ENCODE assay signal across 17 cellular contexts in the genomic region with DNA sequence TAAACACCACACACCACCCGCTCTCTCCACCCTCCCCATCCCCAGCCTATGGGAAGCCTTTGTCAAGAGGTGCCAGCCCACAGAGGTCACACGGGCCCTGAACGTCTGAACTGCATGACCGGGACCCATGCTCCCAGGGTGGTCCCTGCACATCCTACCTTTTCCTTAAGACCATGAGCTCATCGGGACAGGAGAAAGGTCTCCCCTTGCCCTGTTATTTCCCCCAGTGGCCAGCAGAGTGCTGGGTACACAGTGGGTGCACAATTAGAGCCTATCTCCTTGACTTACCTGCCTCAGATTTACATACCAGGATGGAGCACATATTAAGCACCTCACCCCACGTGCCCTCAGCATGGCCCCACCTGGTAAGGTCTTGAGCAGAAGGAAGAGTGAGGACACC. TPM values are rescaled to one million over a fixed set of nuclear protein-coding genes. Genes with fewer than 3 reads are reported as not detected.
DNase-seq lines count a peak whose midpoint lies in the region; ATAC-seq and TF ChIP-seq lines count a peak whose summit lies in the region.
"Had no signal": no experiment of that assay in that cellular context is flagged by ENCODE, and none has a peak within 500 bp of the region (broad histone marks: within the 10 kb centered on the region; RNA-seq: fewer than 3 reads in every experiment).

No MANE protein-coding gene starts in this region.

- H3K9me3 ChIP-seq in Karpas-422 (ENCODE audit: low read length) = no peaks in the 10 kb centered on the region
- H3K9me3 ChIP-seq in upper lobe of right lung = no peaks in the 10 kb centered on the region
- no peaks in the 10 kb centered on the region for H3K9me3 ChIP-seq in transverse colon
- H3K9me3 ChIP-seq: A549, Caco-2 had no signal

- no peak for TF ChIP-seq EP300 in transverse colon (IDR thresholded peaks at IDR 0.05; ENCODE audit: low read depth)

- intact Hi-C loops in upper lobe of right lung (cut with DNase I) (no loop called here), transverse colon (cut with DNase I; ENCODE audit: low total_unique reads) (no loop called here)

- H3K36me3 ChIP-seq in GM06990 (ENCODE audit: control insufficient read depth, insufficient read depth, low read length) = no peaks in the 10 kb centered on the region
- no peaks in the 10 kb centered on the region for H3K36me3 ChIP-seq in Karpas-422 (ENCODE audit: insufficient read depth, low read length)
- no peaks in the 10 kb centered on the region for H3K36me3 ChIP-seq in upper lobe of right lung
- H3K36me3 ChIP-seq in transverse colon = no peaks in the 10 kb centered on the region

- H2AFZ ChIP-seq in Karpas-422 (ENCODE audit: low read length) = no peak overlapping the region

- H3K4me3 ChIP-seq in GM06990 (replicated peaks; ENCODE audit: low read depth, low read length) (no peak overlapping the region), Karpas-422 (ENCODE audit: low read length) (no peak overlapping the region), upper lobe of right lung (no peak overlapping the region), transverse colon (no peak overlapping the region)
- H3K4me3 ChIP-seq: A549, GM12878 had no signal

- H4K20me1 ChIP-seq in Karpas-422 (ENCODE audit: insufficient read depth, low read depth, low read length) = peaks cover 3% of the 10 kb centered on the region; the same call in 1 of the 2 replicates

- DNase-seq in GM06990 (ENCODE audit: extremely low read depth, insufficient read length) (no peak), Karpas-422 (peak; percentile 37), upper lobe of right lung (peak; percentile 41), MV-4-11 (lab: John Stamatoyannopoulos, UW) (no peak), transverse colon (no peak)
- DNase-seq: Caco-2; CD8-positive, alpha-beta memory T cell; DMS53; GOT3; HCEC 1CT; Kasumi-1 had no signal

- H3K27me3 ChIP-seq in GM06990 (replicated peaks; ENCODE audit: control insufficient read depth, insufficient read depth, low read length) (peaks cover 4% of the 10 kb centered on the region), Karpas-422 (ENCODE audit: low read length) (no peaks in the 10 kb centered on the region), upper lobe of right lung (peaks cover 57% of the 10 kb centered on the region), transverse colon (peaks cover 62% of the 10 kb centered on the region)

- 50 to 83% methylated on average over 1 to 6 of the region's 6 CpGs for WGBS in transverse colon (ENCODE audit: low coverage in 1 of 2), 2 donors

- ATAC-seq in upper lobe of right lung = no peak
- no peak for ATAC-seq in HG02678 (IDR thresholded peaks at IDR 0.05; ENCODE audit: unreplicated experiment)
- ATAC-seq: GM12878 had no signal

- TF ChIP-seq CTCF in GM06990 (IDR thresholded peaks at IDR 0.05; ENCODE audit: insufficient read depth, low read length, poor library complexity, severe bottlenecking) (peak; percentile 16), GM12873 (IDR thresholded peaks at IDR 0.05; ENCODE audit: insufficient read depth, low read depth, low read length, missing control alignments) (peak; percentile 23), upper lobe of right lung (IDR thresholded peaks at IDR 0.05) (no peak), transverse colon (IDR thresholded peaks at IDR 0.05) (no peak)

- no peaks in the 10 kb centered on the region for H3K9me2 ChIP-seq in Karpas-422 (replicated peaks; ENCODE audit: insufficient read depth, low read length)

- no peak overlapping the region for H3K9ac ChIP-seq in Karpas-422 (ENCODE audit: low read length)

- H3K4me1 ChIP-seq in Karpas-422 (ENCODE audit: low read length) = no peaks in the 10 kb centered on the region
- H3K4me1 ChIP-seq in upper lobe of right lung = peaks cover 9% of the 10 kb centered on the region
- H3K4me1 ChIP-seq in transverse colon = peaks cover 6 to 12% (median 8%) of the 10 kb centered on the region in 4 donors
- H3K4me1 ChIP-seq: A549 had no signal

- no peak for TF ChIP-seq POLR2A in transverse colon (IDR thresholded peaks at IDR 0.05)

- H3K27ac ChIP-seq in Karpas-422 (ENCODE audit: low read length) (no peak overlapping the region), upper lobe of right lung (no peak overlapping the region), transverse colon (no peak overlapping the region)
- H3K27ac ChIP-seq: A549 had no signal

- in situ Hi-C loops in transverse colon (cut with MboI; ENCODE audit: low pct_ligation_motif_present in 1 of 4, low pct_unique_long_range_greater_than_20kb in 1 of 4, low sequenced_read_pairs in 3 of 4) = no loop called here

- H3K4me2 ChIP-seq in Karpas-422 (ENCODE audit: low read depth, low read length, poor library complexity, severe bottlenecking) = no peak overlapping the region
- H3K4me2 ChIP-seq: A549 had no signal

- no peaks in the 10 kb centered on the region for H3K79me2 ChIP-seq in Karpas-422 (ENCODE audit: low read length)

RNA-seq across cellular contexts. Expression of gene ACTA1, which starts 30.9 kb away (rescaled TPM):
- not detected in 2 replicates for total RNA-seq in Karpas-422 (2014; rRNA removed; shearing (Covaris generic); ENCODE audit: low replicate concordance)
- total RNA-seq in upper lobe of right lung = not detected
- total RNA-seq in transverse colon = 10 to 100 TPM in 1 of 4 donors, under 1 TPM in 1, not detected in 2; 0.95 to 17.5 TPM
- total RNA-seq: CD8-positive, alpha-beta memory T cell; Daoy; GM12878; HT1080 had no signal

Comparison
In these comparisons a context has a peak if more than half of its experiments do, and no peak if none do; other contexts are left out.
1. DNase-seq: peak in Karpas-422 (single experiment) and upper lobe of right lung (single experiment); none in GM06990 (single experiment), MV-4-11 (single experiment) and transverse colon (single experiment).
2. CTCF ChIP-seq: peak in GM06990 (single experiment) and GM12873 (single experiment); none in upper lobe of right lung (single experiment) and transverse colon (0 of 5).